ENCODE assay signal across 1 cellular context in genomic region chr11:66334605-66335442, GRCh38.
TF ChIP-seq lines count a peak whose summit lies in the region.

No MANE protein-coding gene starts in this region.

TF ChIP-seq in GM23338, 12 proteins besides CTCF, POLR2A, EP300 and RAD21 (continued from another document):
- TF ChIP-seq ZNF462 (CRISPR knock-in tag; IDR thresholded peaks at IDR 0.05) (no peak), JUNB (IDR thresholded peaks at IDR 0.05; ENCODE audit: unreplicated experiment) (no peak), POLR2AphosphoS5 (IDR thresholded peaks at IDR 0.05; ENCODE audit: low read depth) (no peak), CREB1 (CRISPR knock-in tag; IDR thresholded peaks at IDR 0.05; ENCODE audit: low read depth) (no peak), EZH2phosphoT487 (IDR thresholded peaks at IDR 0.05; ENCODE audit: unreplicated experiment) (no peak), REST (IDR thresholded peaks at IDR 0.05; ENCODE audit: unreplicated experiment) (no peak), STAT1 (IDR thresholded peaks at IDR 0.05; ENCODE audit: unreplicated experiment) (no peak), ZNF331 (CRISPR knock-in tag; IDR thresholded peaks at IDR 0.05; ENCODE audit: low read depth) (no peak)
- TF ChIP-seq, protein P1, sequence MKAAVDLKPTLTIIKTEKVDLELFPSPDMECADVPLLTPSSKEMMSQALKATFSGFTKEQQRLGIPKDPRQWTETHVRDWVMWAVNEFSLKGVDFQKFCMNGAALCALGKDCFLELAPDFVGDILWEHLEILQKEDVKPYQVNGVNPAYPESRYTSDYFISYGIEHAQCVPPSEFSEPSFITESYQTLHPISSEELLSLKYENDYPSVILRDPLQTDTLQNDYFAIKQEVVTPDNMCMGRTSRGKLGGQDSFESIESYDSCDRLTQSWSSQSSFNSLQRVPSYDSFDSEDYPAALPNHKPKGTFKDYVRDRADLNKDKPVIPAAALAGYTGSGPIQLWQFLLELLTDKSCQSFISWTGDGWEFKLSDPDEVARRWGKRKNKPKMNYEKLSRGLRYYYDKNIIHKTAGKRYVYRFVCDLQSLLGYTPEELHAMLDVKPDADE (IDR thresholded peaks at IDR 0.05) = no peak
TF ChIP-seq in GM23338: peak in this region for 0.
